24 cellular contexts compared by ENCODE assay signal in genomic region chr11:24249921-24250320, GRCh38.
"Had no signal": no experiment of that assay in that cellular context is flagged by ENCODE, and none has a peak within 500 bp of the region (broad histone marks: within the 10 kb centered on the region; RNA-seq: fewer than 3 reads in every experiment).

No MANE protein-coding gene starts in this region.

- H3K4me2 ChIP-seq: neural progenitor cell had no signal

- ATAC-seq: psoas muscle; right cardiac atrium; right lobe of liver; stimulated activated effector memory CD8-positive, alpha-beta T cell treated with anti-CD3 and anti-CD28 coated beads, Interleukin-12 subunit alpha, Interleukin-12 subunit beta, amount 100 ng/mL, for 72 hours; stimulated activated naive B cell treated with anti-CD40 and anti-IgM and Interleukin-4, amounts not matched to agents 10 μg/mL and 1 μg/mL and 100 μg/mL, for 72 hours had no signal

- H3K9me3 ChIP-seq: ovary, psoas muscle, right lobe of liver, sigmoid colon, stomach, thoracic aorta, thyroid gland, tibial nerve, upper lobe of left lung, vagina had no signal

- H3K4me1 ChIP-seq: neural progenitor cell, parathyroid adenoma, psoas muscle, right lobe of liver, sigmoid colon, thyroid gland, tibial nerve, upper lobe of left lung, vagina had no signal

- H3K4me3 ChIP-seq: neural progenitor cell, ovary, psoas muscle, right lobe of liver, sigmoid colon, stomach, thoracic aorta, thyroid gland, tibial nerve, upper lobe of left lung, vagina had no signal

- DNase-seq: occipital lobe; ovary; posterior cingulate gyrus; psoas muscle; right cardiac atrium; right lobe of liver; sigmoid colon; small intestine; stimulated activated CD4-positive, alpha-beta T cell treated with anti-CD3 and anti-CD28 coated beads, Interleukin-15, amount 100 ng/mL, for 24 hours; stimulated activated CD4-positive, alpha-beta T cell treated with anti-CD3 and anti-CD28 coated beads, Interleukin-2, amount 100 ng/mL, for 24 hours; stimulated activated CD4-positive, alpha-beta T cell treated with anti-CD3 and anti-CD28 coated beads, Interleukin-2, amount 100 ng/mL, for 48 hours; stimulated activated CD4-positive, alpha-beta T cell treated with anti-CD3 and anti-CD28 coated beads, Interleukin-4, amount 100 ng/mL, for 24 hours; stimulated activated naive B cell treated with anti-CD40 and anti-IgM and Interleukin-4, amounts not matched to agents 10 μg/mL and 1 μg/mL and 100 μg/mL, for 72 hours; stimulated activated naive CD4-positive, alpha-beta T cell treated with Interleukin-2 at 50 U/mL for 16 hours; stomach; thyroid gland; trophoblast cell; upper lobe of left lung had no signal

- H3K79me2 ChIP-seq: parathyroid adenoma had no signal

- H3K9ac ChIP-seq: neural progenitor cell, parathyroid adenoma had no signal

- H3K36me3 ChIP-seq: neural progenitor cell, ovary, right lobe of liver, sigmoid colon, stomach, thoracic aorta, thyroid gland, tibial nerve, upper lobe of left lung, vagina had no signal

- H3K27ac ChIP-seq: neural progenitor cell, ovary, parathyroid adenoma, psoas muscle, right lobe of liver, sigmoid colon, stomach, thoracic aorta, thyroid gland, tibial nerve, upper lobe of left lung, vagina had no signal

- H3K27me3 ChIP-seq: neural progenitor cell, ovary, right lobe of liver, sigmoid colon, stomach, thyroid gland, tibial nerve, upper lobe of left lung, vagina had no signal

- H2AFZ ChIP-seq: neural progenitor cell, parathyroid adenoma had no signal
